In genomic region chrX:39688219-39688575, GRCh38 we compare ENCODE assay signal across 8 cellular contexts.
DNase-seq lines count a peak whose midpoint lies in the region; ATAC-seq and TF ChIP-seq lines count a peak whose summit lies in the region.

No MANE protein-coding gene starts in this region.

- H3K4me1 ChIP-seq in iPS-20b (ENCODE audit: insufficient read depth, low read length) (peaks cover 11% of the 10 kb centered on the region), stomach smooth muscle (ENCODE audit: control insufficient read depth, insufficient read depth, low read length) (peaks cover 7% of the 10 kb centered on the region)

- H3K27ac ChIP-seq in WERI-Rb-1 (peak overlapping the region; percentile 91), iPS-20b (ENCODE audit: low read length) (no peak overlapping the region), stomach smooth muscle (ENCODE audit: low read length) (no peak overlapping the region)

- ATAC-seq in GM18858 (IDR thresholded peaks at IDR 0.05; ENCODE audit: unreplicated experiment) (no peak), GM21717 (IDR thresholded peaks at IDR 0.05; ENCODE audit: unreplicated experiment) (no peak)

- DNase-seq in NCI-H1092 treated with DMSO at 0.1 percent for 48 hours (lab: John Stamatoyannopoulos, UW) (peak; percentile 24), NCI-H1092 (lab: John Stamatoyannopoulos, UW) (no peak), WERI-Rb-1 (no peak), HCEC 1CT (no peak)

- H3K36me3 ChIP-seq in WERI-Rb-1 = no peaks in the 10 kb centered on the region
- H3K36me3 ChIP-seq in iPS-20b (ENCODE audit: insufficient read depth, low read depth, low read length) = no peaks in the 10 kb centered on the region
- H3K36me3 ChIP-seq in stomach smooth muscle (ENCODE audit: control insufficient read depth in 2 of 2, insufficient read depth in 2 of 2, low read length in 2 of 2) = no peaks in the 10 kb centered on the region

- H3K9ac ChIP-seq in iPS-20b (ENCODE audit: low read depth, low read length) = peak overlapping the region; percentile 59; the same call in 1 of the 2 replicates
- no peak overlapping the region for H3K9ac ChIP-seq in stomach smooth muscle (ENCODE audit: low read length in 2 of 2)

- TF ChIP-seq CTCF in WERI-Rb-1 (IDR thresholded peaks at IDR 0.05; ENCODE audit: low read depth, low read length) = no peak

- H3K4me3 ChIP-seq in WERI-Rb-1 (ENCODE audit: low read depth, low read length) (peak overlapping the region; percentile 63), iPS-20b (ENCODE audit: low read length) (peak overlapping the region; percentile 50; the same call in 1 of the 2 replicates), stomach smooth muscle (ENCODE audit: low read length in 2 of 2) (peak overlapping the region; percentile 32 to 58)

- H3K9me3 ChIP-seq in WERI-Rb-1 (ENCODE audit: severe bottlenecking) = no peaks in the 10 kb centered on the region
- H3K9me3 ChIP-seq in iPS-20b (ENCODE audit: insufficient read depth, low read depth, low read length) = peaks cover under 1% of the 10 kb centered on the region; the same call in 1 of the 2 replicates
- H3K9me3 ChIP-seq in stomach smooth muscle (ENCODE audit: control insufficient read depth in 2 of 2, low read length in 2 of 2) = no peaks in the 10 kb centered on the region

- H3K27me3 ChIP-seq in WERI-Rb-1 (ENCODE audit: insufficient read depth, low read depth, severe bottlenecking) (no peaks in the 10 kb centered on the region), iPS-20b (ENCODE audit: insufficient read depth, low read length) (peaks cover 22% of the 10 kb centered on the region), stomach smooth muscle (ENCODE audit: control insufficient read depth in 1 of 2, insufficient read depth in 2 of 2, low read length in 2 of 2) (peaks cover 0 to 12% of the 10 kb centered on the region in 2 donors)
